35 cellular contexts compared by ENCODE assay signal in the genomic region with DNA sequence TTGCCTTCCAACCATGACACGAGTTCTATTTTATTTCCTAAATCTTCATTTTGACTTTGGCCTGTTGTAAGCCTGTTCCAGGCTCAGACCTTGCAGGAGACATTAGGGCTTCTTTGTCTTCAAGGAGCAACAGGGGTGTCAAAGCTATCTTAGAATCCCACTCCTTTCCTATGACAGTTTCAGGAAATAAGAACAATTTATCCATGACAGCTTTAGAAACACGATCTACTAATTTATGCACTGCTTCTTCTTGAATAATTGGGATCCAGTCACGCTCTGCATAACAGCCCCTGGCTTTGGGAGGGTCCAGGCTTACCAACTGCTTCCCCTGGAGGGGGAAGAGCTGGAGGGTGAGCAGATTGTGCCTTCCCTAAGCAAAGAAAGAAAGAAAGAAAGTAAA.
"Had no signal": no experiment of that assay in that cellular context is flagged by ENCODE, and none has a peak within 500 bp of the region (broad histone marks: within the 10 kb centered on the region; RNA-seq: fewer than 3 reads in every experiment).

No MANE protein-coding gene starts in this region.

- H3K4me3 Mint-ChIP-seq: activated CD4-positive, alpha-beta memory T cell treated with anti-CD3 and anti-CD28 coated beads, Interleukin-2, amount 10 ng/mL, durations not matched to agents 7 days and 5 days; activated CD8-positive, alpha-beta memory T cell treated with anti-CD3 and anti-CD28 coated beads, Interleukin-2, amount 10 ng/mL, durations not matched to agents 7 days and 5 days; activated naive CD8-positive, alpha-beta T cell treated with anti-CD3 and anti-CD28 coated beads, Interleukin-2, amount 10 ng/mL, durations not matched to agents 7 days and 5 days; activated T-cell treated with anti-CD3 and anti-CD28 coated beads, Interleukin-2, amount 50 U/mL, for 72 hours; activated T-helper 17 cell treated with anti-CD3 and anti-CD28 coated beads, Interleukin-2, amount 50 U/mL, for 72 hours; T-cell; T-helper 17 cell had no signal

- FAIRE-seq: bronchial epithelial cell had no signal

- H3K4me3 ChIP-seq: ascending aorta had no signal

- H3K9ac ChIP-seq: KMS-11 had no signal

- H3K36me3 ChIP-seq: ascending aorta, WERI-Rb-1 had no signal

- H3K9me3 ChIP-seq: ascending aorta had no signal

- H3K4me1 Mint-ChIP-seq: activated CD4-positive, alpha-beta memory T cell treated with anti-CD3 and anti-CD28 coated beads, Interleukin-2, amount 10 ng/mL, durations not matched to agents 7 days and 5 days; activated CD8-positive, alpha-beta memory T cell treated with anti-CD3 and anti-CD28 coated beads, Interleukin-2, amount 10 ng/mL, durations not matched to agents 7 days and 5 days; activated naive CD8-positive, alpha-beta T cell treated with anti-CD3 and anti-CD28 coated beads, Interleukin-2, amount 10 ng/mL, durations not matched to agents 7 days and 5 days; activated T-helper 17 cell treated with anti-CD3 and anti-CD28 coated beads, Interleukin-2, amount 50 U/mL, for 72 hours; T-cell; T-helper 17 cell had no signal

- H3K4me2 ChIP-seq: KMS-11 had no signal

- H3K27ac ChIP-seq: ascending aorta, KMS-11, WERI-Rb-1 had no signal

- DNase-seq: activated CD4-positive, alpha-beta memory T cell treated with anti-CD3 and anti-CD28 coated beads, Interleukin-2, amount 10 ng/mL, durations not matched to agents 7 days and 5 days; activated CD4-positive, alpha-beta T cell treated with anti-CD3 and anti-CD28 coated beads for 1 hour; activated CD4-positive, alpha-beta T cell treated with anti-CD3 and anti-CD28 coated beads for 48 hours; activated CD4-positive, CD25-positive, alpha-beta regulatory T cell; activated CD8-positive, alpha-beta memory T cell treated with anti-CD3 and anti-CD28 coated beads for 24 hours; activated CD8-positive, alpha-beta memory T cell treated with anti-CD3 and anti-CD28 coated beads, Interleukin-2, amount 10 ng/mL, durations not matched to agents 7 days and 5 days; activated CD8-positive, alpha-beta memory T cell treated with anti-CD3 and anti-CD28 coated beads, Interleukin-2, amount 50 U/mL, for 48 hours; activated effector memory CD4-positive, alpha-beta T cell treated with anti-CD3 and anti-CD28 coated beads, Interleukin-2, amount 50 U/mL, for 16 hours; activated naive CD4-positive, alpha-beta T cell; activated naive CD4-positive, alpha-beta T cell treated with anti-CD3 and anti-CD28 coated beads, Interleukin-2, amount 50 U/mL, for 16 hours; activated naive CD8-positive, alpha-beta T cell treated with anti-CD3 and anti-CD28 coated beads, Interleukin-2, amount 10 ng/mL, durations not matched to agents 7 days and 5 days; activated T-cell treated with anti-CD3 and anti-CD28 coated beads, Interleukin-2, amount 50 U/mL, for 72 hours; amygdala; caudate nucleus; cerebellar nuclear complex; MM.1S; MV-4-11; NCI-H1092; NCI-H1436 treated with DMSO at 0.1 percent for 48 hours; NCI-H1694 treated with DMSO at 0.1 percent for 48 hours; NCI-H2029; NCI-H2171 treated with DMSO at 0.1 percent for 48 hours; NCI-H2227 treated with DMSO at 0.1 percent for 48 hours; NCI-H446 treated with DMSO at 0.1 percent for 48 hours; NCI-H524; SHP77 treated with DMSO at 0.1 percent for 48 hours; T-cell; T-helper 17 cell; WERI-Rb-1 had no signal

- H3K27me3 Mint-ChIP-seq: activated CD4-positive, alpha-beta memory T cell treated with anti-CD3 and anti-CD28 coated beads, Interleukin-2, amount 10 ng/mL, durations not matched to agents 7 days and 5 days; activated CD8-positive, alpha-beta memory T cell treated with anti-CD3 and anti-CD28 coated beads, Interleukin-2, amount 10 ng/mL, durations not matched to agents 7 days and 5 days; activated naive CD8-positive, alpha-beta T cell treated with anti-CD3 and anti-CD28 coated beads, Interleukin-2, amount 10 ng/mL, durations not matched to agents 7 days and 5 days; activated T-helper 17 cell treated with anti-CD3 and anti-CD28 coated beads, Interleukin-2, amount 50 U/mL, for 72 hours; T-cell; T-helper 17 cell had no signal

- H3K9me3 Mint-ChIP-seq: activated naive CD8-positive, alpha-beta T cell treated with anti-CD3 and anti-CD28 coated beads, Interleukin-2, amount 10 ng/mL, durations not matched to agents 7 days and 5 days had no signal

- H3K36me3 Mint-ChIP-seq: activated CD8-positive, alpha-beta memory T cell treated with anti-CD3 and anti-CD28 coated beads, Interleukin-2, amount 10 ng/mL, durations not matched to agents 7 days and 5 days; activated naive CD8-positive, alpha-beta T cell treated with anti-CD3 and anti-CD28 coated beads, Interleukin-2, amount 10 ng/mL, durations not matched to agents 7 days and 5 days; T-cell had no signal

- H3K27me3 ChIP-seq: ascending aorta had no signal

- H3K27ac Mint-ChIP-seq: activated CD4-positive, alpha-beta memory T cell treated with anti-CD3 and anti-CD28 coated beads, Interleukin-2, amount 10 ng/mL, durations not matched to agents 7 days and 5 days; activated CD8-positive, alpha-beta memory T cell treated with anti-CD3 and anti-CD28 coated beads, Interleukin-2, amount 10 ng/mL, durations not matched to agents 7 days and 5 days; activated naive CD8-positive, alpha-beta T cell treated with anti-CD3 and anti-CD28 coated beads, Interleukin-2, amount 10 ng/mL, durations not matched to agents 7 days and 5 days; activated T-cell treated with anti-CD3 and anti-CD28 coated beads, Interleukin-2, amount 50 U/mL, for 72 hours; activated T-helper 17 cell treated with anti-CD3 and anti-CD28 coated beads, Interleukin-2, amount 50 U/mL, for 72 hours; T-cell; T-helper 17 cell had no signal

- ATAC-seq: activated CD8-positive, alpha-beta memory T cell treated with anti-CD3 and anti-CD28 coated beads, Interleukin-2, amount 10 ng/mL, durations not matched to agents 7 days and 5 days; activated T-cell treated with anti-CD3 and anti-CD28 coated beads, Interleukin-2, amount 50 U/mL, for 72 hours; activated T-helper 17 cell treated with anti-CD3 and anti-CD28 coated beads, Interleukin-2, amount 50 U/mL, for 72 hours; Panc1; SK-N-SH treated with all-trans-retinoic acid at 6 μM for 48 hours; T-cell; T-helper 17 cell had no signal

- H3K4me1 ChIP-seq: ascending aorta had no signal
